In genomic region chr11:77636738-77637344, GRCh38 we compare ENCODE assay signal across 8 cellular contexts. TPM values are rescaled to one million over a fixed set of nuclear protein-coding genes. Genes with fewer than 3 reads are reported as not detected.
DNase-seq lines count a peak whose midpoint lies in the region; ATAC-seq and TF ChIP-seq lines count a peak whose summit lies in the region.

No MANE protein-coding gene starts in this region.

- no peak for TF ChIP-seq CTCF in A673 (conservative IDR thresholded peaks at IDR 0.05; ENCODE audit: low read depth, low read length)
- no peak for TF ChIP-seq CTCF in WI38 (IDR thresholded peaks at IDR 0.05; ENCODE audit: low read depth, low read length)

- H3K36me3 ChIP-seq in A673 (ENCODE audit: insufficient read depth, low read length, poor library complexity, severe bottlenecking) (peaks cover 11% of the 10 kb centered on the region), HAP-1 (replicated peaks) (peaks cover 6% of the 10 kb centered on the region), iPS-18a (ENCODE audit: control insufficient read depth, low read depth, low read length) (no peaks in the 10 kb centered on the region), stomach smooth muscle (ENCODE audit: control insufficient read depth in 2 of 2, insufficient read depth in 2 of 2, low read length in 2 of 2) (no peaks in the 10 kb centered on the region)

- peak overlapping the region; percentile 92 for H3K9ac ChIP-seq in iPS-18a (ENCODE audit: low read length)
- peak overlapping the region; percentile 93 to 98 for H3K9ac ChIP-seq in stomach smooth muscle (ENCODE audit: low read length in 2 of 2)

- no peaks in the 10 kb centered on the region for H3K27me3 ChIP-seq in A673 (replicated peaks; ENCODE audit: insufficient read depth, low read depth, low read length, poor library complexity)
- no peaks in the 10 kb centered on the region for H3K27me3 ChIP-seq in HAP-1 (ENCODE audit: low read depth)
- no peaks in the 10 kb centered on the region for H3K27me3 ChIP-seq in iPS-18a (ENCODE audit: control insufficient read depth, insufficient read depth, low read length)
- H3K27me3 ChIP-seq in stomach smooth muscle (ENCODE audit: control insufficient read depth in 1 of 2, insufficient read depth in 2 of 2, low read length in 2 of 2) = no peaks in the 10 kb centered on the region

- CTCF ChIA-PET in A673 (lab: Charles Lee) = no interaction called here

- intact Hi-C loops in A673 (cut with micrococcal nuclease; ENCODE audit: unreplicated experiment) = loop anchor here (10.0 kb wide), 1 partner anchor 358 kb away; the partner anchor contains the start of gene INTS4

- H3K27ac ChIP-seq in A673 (ENCODE audit: low read depth, low read length, poor library complexity, severe bottlenecking) (peak overlapping the region; percentile 87), iPS-18a (ENCODE audit: low read length) (no peak overlapping the region), stomach smooth muscle (ENCODE audit: low read length) (no peak overlapping the region)

- no peaks in the 10 kb centered on the region for H3K9me3 ChIP-seq in A673 (ENCODE audit: low read depth, low read length, poor library complexity, severe bottlenecking)
- no peaks in the 10 kb centered on the region for H3K9me3 ChIP-seq in HAP-1
- no peaks in the 10 kb centered on the region for H3K9me3 ChIP-seq in iPS-18a (ENCODE audit: control insufficient read depth, low read depth, low read length)
- no peaks in the 10 kb centered on the region for H3K9me3 ChIP-seq in stomach smooth muscle (ENCODE audit: control insufficient read depth in 2 of 2, low read length in 2 of 2)

- in situ Hi-C loops in HAP-1 (cut with MboI; ENCODE audit: low sequenced_read_pairs) = no loop called here

- POLR2A ChIA-PET in A673 (lab: Charles Lee; ENCODE audit: low non-redundant PET) = interaction anchor here (0.6 kb wide), 1 partner anchor 452 kb away, joined by 6 read pairs; no protein-coding TSS in a partner anchor

- ATAC-seq in GM21367 (IDR thresholded peaks at IDR 0.05; ENCODE audit: unreplicated experiment) = no peak

- peaks cover 12% of the 10 kb centered on the region for H3K4me1 ChIP-seq in A673 (ENCODE audit: insufficient read depth, low read length, poor library complexity, severe bottlenecking)
- H3K4me1 ChIP-seq in HAP-1 = peaks cover 16% of the 10 kb centered on the region
- peaks cover 9% of the 10 kb centered on the region for H3K4me1 ChIP-seq in iPS-18a (ENCODE audit: control insufficient read depth, low read depth, low read length)
- peaks cover 9% of the 10 kb centered on the region for H3K4me1 ChIP-seq in stomach smooth muscle (ENCODE audit: control insufficient read depth, insufficient read depth, low read length)

- DNase-seq in A673 (ENCODE audit: low spot score) (no peak), HAP-1 (ENCODE audit: low spot score in 2 of 2) (no peak), NCI-H345 treated with DMSO at 0.1 percent for 48 hours (lab: John Stamatoyannopoulos, UW; ENCODE audit: unreplicated experiment) (no peak), SK-N-DZ (ENCODE audit: low spot score) (no peak)

- H3K4me3 ChIP-seq in A673 (ENCODE audit: low read depth, low read length, poor library complexity, severe bottlenecking) (peak overlapping the region; percentile 92), HAP-1 (peak overlapping the region; percentile 97), WI38 (ENCODE audit: low read depth, low read length) (peak overlapping the region; percentile 80), iPS-18a (ENCODE audit: low read length) (peak overlapping the region; percentile 84), stomach smooth muscle (ENCODE audit: low read length in 2 of 2) (peak overlapping the region; percentile 94 to 95)

- BruUV-seq in A673 (replicated peaks; lab: Mats Ljungman, UMichigan) = TSS peak; percentile 80

RNA-seq across cellular contexts. Expression of gene CLNS1A, which starts 0.8 kb away (rescaled TPM):
- total RNA-seq in A673 (2021) = 186 and 198 TPM in 2 replicates
- polyA plus RNA-seq in SK-N-DZ (2014; cell fraction: cytosol; rRNA removed) = 445 and 469 TPM in 2 replicates
- polyA plus RNA-seq in SK-N-DZ (2014; cell fraction: nucleus; rRNA removed) = 262 and 305 TPM in 2 replicates

RNA-seq across cellular contexts. Expression of gene AQP11, which starts 47.1 kb away (rescaled TPM):
- total RNA-seq in A673 (2021) = 0.39 and 1.0 TPM in 2 replicates
- 1.8 and 2.0 TPM in 2 replicates for polyA plus RNA-seq in SK-N-DZ (2014; cell fraction: cytosol; rRNA removed)
- polyA plus RNA-seq in SK-N-DZ (2014; cell fraction: nucleus; rRNA removed) = 2.2 and 5.3 TPM in 2 replicates
